ENCODE assay signal across 17 cellular contexts in the genomic region with DNA sequence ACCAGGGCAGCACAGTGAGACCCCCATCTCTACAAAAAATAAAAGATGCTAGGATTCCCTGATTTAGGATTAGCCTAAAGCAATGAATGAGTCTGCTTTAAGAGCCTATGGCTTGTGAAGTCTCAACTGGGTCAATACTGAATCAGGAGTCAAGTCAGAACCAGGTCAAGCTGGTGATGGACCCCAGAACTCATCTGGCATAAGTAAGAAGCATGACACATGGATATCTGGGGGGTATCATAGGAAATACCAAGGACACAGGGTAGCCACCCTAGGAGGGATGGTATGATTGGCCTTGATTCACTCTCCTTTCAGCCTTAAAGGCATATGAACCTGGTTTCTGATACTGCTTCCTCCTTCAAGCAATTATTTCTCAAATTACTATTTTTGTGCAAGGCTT.
A peak's percentile ranks its signal among the peaks of the same experiment; 100 is the strongest.
DNase-seq lines count a peak whose midpoint lies in the region; ATAC-seq and TF ChIP-seq lines count a peak whose summit lies in the region.
"Had no signal": no experiment of that assay in that cellular context is flagged by ENCODE, and none has a peak within 500 bp of the region (broad histone marks: within the 10 kb centered on the region; RNA-seq: fewer than 3 reads in every experiment).

No MANE protein-coding gene starts in this region.

- H3K4me3 ChIP-seq in SK-N-SH (ENCODE audit: low read depth in 2 of 2, low read length in 1 of 2): no peak overlapping the region
- H3K4me3 ChIP-seq: BLaER1, PC-9 had no signal

- H3K9me3 Mint-ChIP-seq in natural killer cell treated with Interleukin-12 subunit alpha and Interleukin-12 subunit beta and Interleukin-15 and Interleukin-18, amount 100 ng/mL, for 72 hours: no peaks in the 10 kb centered on the region
- H3K9me3 Mint-ChIP-seq in natural killer cell: no peaks in the 10 kb centered on the region
- H3K9me3 Mint-ChIP-seq in activated naive CD8-positive, alpha-beta T cell treated with anti-CD3 and anti-CD28 coated beads, Interleukin-2, amount 50 U/mL, for 24 hours: no peaks in the 10 kb centered on the region
- H3K9me3 Mint-ChIP-seq: CD8-positive, alpha-beta memory T cell had no signal

- H3F3A ChIP-seq in SK-N-SH (replicated peaks; ENCODE audit: insufficient read depth): peaks cover 47% of the 10 kb centered on the region

- TF ChIP-seq CTCF in SK-N-SH (IDR thresholded peaks at IDR 0.05) (no peak), natural killer cell (IDR thresholded peaks at IDR 0.05) (no peak), GM13977 (IDR thresholded peaks at IDR 0.05; ENCODE audit: extremely low read depth, insufficient read depth, missing control alignments) (no peak)

- DNase-seq in SK-N-SH: no peak
- no peak for DNase-seq in natural killer cell treated with Interleukin-12 subunit alpha and Interleukin-12 subunit beta and Interleukin-15 and Interleukin-18, amount 100 ng/mL, for 72 hours (ENCODE audit: low spot score)
- no peak for DNase-seq in natural killer cell
- DNase-seq in activated naive CD8-positive, alpha-beta T cell treated with anti-CD3 and anti-CD28 coated beads, Interleukin-2, amount 50 U/mL, for 24 hours: no peak
- DNase-seq in GM13977 (ENCODE audit: low spot score): no peak
- DNase-seq in midbrain (lab: John Stamatoyannopoulos, UW): no peak
- no peak for DNase-seq in NCI-H526 treated with DMSO at 0.1 percent for 48 hours (lab: John Stamatoyannopoulos, UW)
- DNase-seq: CD8-positive, alpha-beta memory T cell; KG1; NCI-H1092; NCI-H2227 treated with DMSO at 0.1 percent for 48 hours; NCI-H69; PC-9; Right ventricle myocardium superior had no signal

- no peaks in the 10 kb centered on the region for H3K9me2 ChIP-seq in SK-N-SH

- H3K4me2 ChIP-seq in SK-N-SH: peak overlapping the region; percentile 7; the same call in 1 of the 2 replicates
- H3K4me2 ChIP-seq: BLaER1, PC-9 had no signal

- H3K27me3 ChIP-seq in SK-N-SH (ENCODE audit: insufficient read depth): no peaks in the 10 kb centered on the region
- H3K27me3 ChIP-seq: BLaER1 had no signal

- H3K27ac ChIP-seq in SK-N-SH (ENCODE audit: low read depth in 2 of 2, low read length in 1 of 2): peak overlapping the region in 1 of 2 experiments; percentile 72; a peak in 2 of 4 replicates
- H3K27ac ChIP-seq: 22Rv1, BLaER1, PC-9 had no signal

- H3K27ac Mint-ChIP-seq in natural killer cell treated with Interleukin-12 subunit alpha and Interleukin-12 subunit beta and Interleukin-15 and Interleukin-18, amount 100 ng/mL, for 72 hours: peak overlapping the region; percentile 77 to 83
- H3K27ac Mint-ChIP-seq in natural killer cell: no peak overlapping the region
- H3K27ac Mint-ChIP-seq in activated naive CD8-positive, alpha-beta T cell treated with anti-CD3 and anti-CD28 coated beads, Interleukin-2, amount 50 U/mL, for 24 hours: peak overlapping the region; percentile 52

- TF ChIP-seq EP300 in SK-N-SH (IDR thresholded peaks at IDR 0.05; ENCODE audit: borderline replicate concordance in 1 of 2, low read depth in 1 of 2, low read length in 1 of 2): peak in 1 of 2 experiments; percentile 56; a peak in 1 of 4 replicates

- 0 out of 2 replicates have a peak overlapping the region, but pooled peaks have one; percentile 3 for H3K9ac ChIP-seq in SK-N-SH
- H3K9ac ChIP-seq: BLaER1 had no signal

- peaks cover 41 to 61% of the 10 kb centered on the region in 2 experiments for H3K36me3 ChIP-seq in SK-N-SH (replicated peaks in 1 of 2; ENCODE audit: control insufficient read depth in 1 of 2, insufficient read depth in 2 of 2, low read length in 1 of 2)

- in situ Hi-C loops in GM13977 (cut with MboI; ENCODE audit: low pct_unique_long_range_greater_than_20kb, low sequenced_read_pairs, unreplicated experiment): no loop called here

- intact Hi-C loops in natural killer cell (cut with micrococcal nuclease): no loop called here

- no peaks in the 10 kb centered on the region for H3K27me3 Mint-ChIP-seq in natural killer cell treated with Interleukin-12 subunit alpha and Interleukin-12 subunit beta and Interleukin-15 and Interleukin-18, amount 100 ng/mL, for 72 hours
- H3K27me3 Mint-ChIP-seq in natural killer cell (ENCODE audit: low read depth in 2 of 2): no peaks in the 10 kb centered on the region
- H3K27me3 Mint-ChIP-seq in activated naive CD8-positive, alpha-beta T cell treated with anti-CD3 and anti-CD28 coated beads, Interleukin-2, amount 50 U/mL, for 24 hours: no peaks in the 10 kb centered on the region
- H3K27me3 Mint-ChIP-seq: CD8-positive, alpha-beta memory T cell had no signal

- peaks cover 0 to 37% of the 10 kb centered on the region in 2 experiments; a peak in 2 of 4 replicates for H3K4me1 ChIP-seq in SK-N-SH (ENCODE audit: control insufficient read depth in 1 of 2, insufficient read depth in 2 of 2, low read depth in 1 of 2, low read length in 1 of 2)

- no peak for TF ChIP-seq RAD21 in SK-N-SH (IDR thresholded peaks at IDR 0.05; ENCODE audit: low read length)

- ATAC-seq in SK-N-SH treated with all-trans-retinoic acid at 6 μM for 48 hours (no peak), natural killer cell (no peak)
- ATAC-seq in natural killer cell treated with Interleukin-12 subunit alpha and Interleukin-12 subunit beta and Interleukin-15 and Interleukin-18, amount 100 ng/mL, for 72 hours: no peak
- no peak for ATAC-seq in activated naive CD8-positive, alpha-beta T cell treated with anti-CD3 and anti-CD28 coated beads, Interleukin-2, amount 50 U/mL, for 24 hours

- H4K20me1 ChIP-seq in SK-N-SH (ENCODE audit: insufficient read depth): no peaks in the 10 kb centered on the region
- H4K20me1 ChIP-seq: BLaER1 had no signal

- H3K79me2 ChIP-seq in SK-N-SH (ENCODE audit: insufficient read depth): peaks cover 73% of the 10 kb centered on the region

- CTCF ChIA-PET in SK-N-SH (lab: Yijun Ruan, JAX): no interaction called here

- POLR2A ChIA-PET in SK-N-SH (lab: Yijun Ruan, JAX): no interaction called here

- H3K4me3 Mint-ChIP-seq in natural killer cell treated with Interleukin-12 subunit alpha and Interleukin-12 subunit beta and Interleukin-15 and Interleukin-18, amount 100 ng/mL, for 72 hours: peak overlapping the region; percentile 32
- no peak overlapping the region for H3K4me3 Mint-ChIP-seq in natural killer cell
- H3K4me3 Mint-ChIP-seq in activated naive CD8-positive, alpha-beta T cell treated with anti-CD3 and anti-CD28 coated beads, Interleukin-2, amount 50 U/mL, for 24 hours: no peak overlapping the region
- H3K4me3 Mint-ChIP-seq: CD8-positive, alpha-beta memory T cell had no signal

- peaks cover 46% of the 10 kb centered on the region for H3K36me3 Mint-ChIP-seq in natural killer cell treated with Interleukin-12 subunit alpha and Interleukin-12 subunit beta and Interleukin-15 and Interleukin-18, amount 100 ng/mL, for 72 hours
- H3K36me3 Mint-ChIP-seq in natural killer cell: peaks cover 15% of the 10 kb centered on the region
- peaks cover 65% of the 10 kb centered on the region for H3K36me3 Mint-ChIP-seq in activated naive CD8-positive, alpha-beta T cell treated with anti-CD3 and anti-CD28 coated beads, Interleukin-2, amount 50 U/mL, for 24 hours (ENCODE audit: low read depth)

- H2AFZ ChIP-seq in SK-N-SH (ENCODE audit: low read depth): no peak overlapping the region
- H2AFZ ChIP-seq: PC-9 had no signal

- H3K9me3 ChIP-seq in SK-N-SH: no peaks in the 10 kb centered on the region
- H3K9me3 ChIP-seq: BLaER1 had no signal

- peaks cover 68 to 78% of the 10 kb centered on the region in 2 donors for H3K4me1 Mint-ChIP-seq in natural killer cell treated with Interleukin-12 subunit alpha and Interleukin-12 subunit beta and Interleukin-15 and Interleukin-18, amount 100 ng/mL, for 72 hours (ENCODE audit: low read depth in 2 of 2)
- peaks cover 27 to 34% of the 10 kb centered on the region in 2 donors for H3K4me1 Mint-ChIP-seq in natural killer cell
- H3K4me1 Mint-ChIP-seq in activated naive CD8-positive, alpha-beta T cell treated with anti-CD3 and anti-CD28 coated beads, Interleukin-2, amount 50 U/mL, for 24 hours: peaks cover 61% of the 10 kb centered on the region

TF ChIP-seq in SK-N-SH, 30 proteins besides CTCF, POLR2A, EP300 and RAD21 (continues in another document):
- TF ChIP-seq FOSL2 (IDR thresholded peaks at IDR 0.05; ENCODE audit: borderline replicate concordance, low read depth) (peak; percentile 24; the same call in 1 of the 2 replicates), NFIC (IDR thresholded peaks at IDR 0.05; ENCODE audit: borderline replicate concordance) (0 out of 2 replicates have a peak, but pooled peaks have one; percentile 11), TCF12 (IDR thresholded peaks at IDR 0.05) (peak; percentile 80), MXI1 (IDR thresholded peaks at IDR 0.05; ENCODE audit: low read depth, low read length) (no peak), ELF1 (IDR thresholded peaks at IDR 0.05) (no peak), JUND (IDR thresholded peaks at IDR 0.05) (0 out of 2 replicates have a peak, but pooled peaks have one; percentile 5), TAF1 (IDR thresholded peaks at IDR 0.05; ENCODE audit: borderline replicate concordance, low read depth, low read length) (no peak)

TF ChIP-seq in SK-N-SH treated with all-trans-retinoic acid at 6 μM for 48 hours, 23 proteins besides CTCF, POLR2A, EP300 and RAD21:
- no peak for TF ChIP-seq GLIS3 (CRISPR knock-in tag; IDR thresholded peaks at IDR 0.05)
- no peak for TF ChIP-seq ZNF8 (CRISPR knock-in tag; IDR thresholded peaks at IDR 0.05)
- TF ChIP-seq OSR1 (CRISPR knock-in tag; IDR thresholded peaks at IDR 0.05): no peak

Comparison
In these comparisons a context has a peak if more than half of its experiments do, and no peak if none do; other contexts are left out.
1. H3K27ac Mint-ChIP-seq: peak in natural killer cell treated with Interleukin-12 subunit alpha and Interleukin-12 subunit beta and Interleukin-15 and Interleukin-18, amount 100 ng/mL, for 72 hours (2 of 2) and activated naive CD8-positive, alpha-beta T cell treated with anti-CD3 and anti-CD28 coated beads, Interleukin-2, amount 50 U/mL, for 24 hours (single experiment); none in natural killer cell (0 of 2).